ENCODE assay signal across 5 cellular contexts in the genomic region with DNA sequence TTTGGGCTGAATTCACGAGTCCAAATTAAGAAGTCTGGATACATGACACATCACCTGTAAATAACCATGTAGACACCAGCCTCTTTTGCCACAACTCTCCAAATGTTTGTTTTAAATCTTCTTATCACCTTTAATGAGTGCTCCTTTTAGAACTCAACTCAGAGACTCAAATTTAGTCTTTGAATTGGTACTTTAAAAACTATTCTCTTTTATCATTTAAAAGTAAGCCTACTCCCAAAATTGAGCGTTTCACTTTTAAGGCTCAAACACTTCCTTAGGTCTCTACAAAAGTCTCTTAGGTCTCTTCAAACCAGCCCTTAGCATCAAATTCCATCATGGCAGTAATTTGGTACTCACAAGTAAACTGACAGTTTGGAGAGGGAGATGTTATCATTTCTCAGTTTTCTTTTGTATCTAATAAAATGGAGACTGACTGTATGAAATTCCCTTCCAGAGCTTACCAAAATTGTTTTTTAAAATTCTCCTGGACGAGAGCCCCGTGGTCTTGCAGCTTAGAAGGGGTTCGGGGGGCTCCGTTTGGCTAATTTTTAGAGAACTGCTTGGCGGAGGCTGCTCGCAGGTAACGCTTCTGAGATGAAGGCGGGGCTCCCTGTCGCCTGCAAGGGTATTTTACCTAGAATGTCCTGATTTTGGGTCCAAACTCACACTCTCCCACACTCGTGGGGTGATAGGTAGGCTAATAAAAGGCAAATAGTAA.
TF ChIP-seq lines count a peak whose summit lies in the region.

No MANE protein-coding gene starts in this region.

TF ChIP-seq in GM23338, 12 proteins besides CTCF, POLR2A, EP300 and RAD21:
- peak; percentile 74 for TF ChIP-seq EZH2 (IDR thresholded peaks at IDR 0.05; ENCODE audit: low read depth, unreplicated experiment)
- no peak for TF ChIP-seq POLR2AphosphoS5 (IDR thresholded peaks at IDR 0.05; ENCODE audit: low read depth)
TF ChIP-seq in GM23338: peak in this region for 1.

TF ChIP-seq in WTC11, 78 proteins besides CTCF, POLR2A, EP300 and RAD21 (continues in another document):
- TF ChIP-seq SMAD4 (CRISPR knock-in tag; IDR thresholded peaks at IDR 0.05) (no peak), ATF6 (CRISPR knock-in tag; IDR thresholded peaks at IDR 0.05) (no peak), NR2C2 (CRISPR knock-in tag; IDR thresholded peaks at IDR 0.05) (no peak), ERG (CRISPR knock-in tag; IDR thresholded peaks at IDR 0.05) (no peak), ATF2 (CRISPR knock-in tag; IDR thresholded peaks at IDR 0.05; ENCODE audit: borderline replicate concordance, low read depth) (no peak), TEAD1 (CRISPR knock-in tag; IDR thresholded peaks at IDR 0.05) (no peak)

TF ChIP-seq in H1, 55 proteins besides CTCF, POLR2A, EP300 and RAD21:
- TF ChIP-seq NANOG (IDR thresholded peaks at IDR 0.05; ENCODE audit: insufficient read depth, low read depth, low read length, poor library complexity, severe bottlenecking), result no peak
- TF ChIP-seq CBX5 (IDR thresholded peaks at IDR 0.05; ENCODE audit: low read depth, low read length), result no peak
- no peak for TF ChIP-seq GTF2F1 (IDR thresholded peaks at IDR 0.05; ENCODE audit: borderline replicate concordance, low read depth, low read length)
- TF ChIP-seq SIN3A (conservative IDR thresholded peaks at IDR 0.05 in 1 of 2, IDR thresholded peaks at IDR 0.05 in 1 of 2; ENCODE audit: low read depth in 1 of 2, low read length in 2 of 2), result no peak
- TF ChIP-seq RNF2 (IDR thresholded peaks at IDR 0.05; ENCODE audit: borderline replicate concordance, low read depth, low read length, missing control alignments, poor library complexity, severe bottlenecking), result peak; percentile 64
- no peak for TF ChIP-seq ASH2L (IDR thresholded peaks at IDR 0.05; ENCODE audit: low read length)
- no peak for TF ChIP-seq SAP30 (IDR thresholded peaks at IDR 0.05; ENCODE audit: insufficient read depth, insufficient replicate concordance, low read length)
- TF ChIP-seq CBX8 (IDR thresholded peaks at IDR 0.05; ENCODE audit: borderline replicate concordance, low read depth, low read length), result peak; percentile 21; the same call in 1 of the 2 replicates
- no peak for TF ChIP-seq RBBP5 (IDR thresholded peaks at IDR 0.05; ENCODE audit: borderline replicate concordance, low read depth, low read length)
TF ChIP-seq in H1: peak in this region for 2.

TF ChIP-seq in neural cell, 6 proteins besides CTCF, POLR2A, EP300 and RAD21:
- TF ChIP-seq SMC3 (conservative IDR thresholded peaks at IDR 0.05; ENCODE audit: poor library complexity) (no peak), EZH2 (IDR thresholded peaks at IDR 0.05; ENCODE audit: borderline replicate concordance, insufficient read depth, low read length, poor library complexity, severe bottlenecking) (no peak), POLR2AphosphoS5 (IDR thresholded peaks at IDR 0.05) (peak; percentile 10)

TF ChIP-seq in GM12891, 5 proteins besides CTCF, POLR2A, EP300 and RAD21:
- TF ChIP-seq POU2F2 (IDR thresholded peaks at IDR 0.05; ENCODE audit: low read depth, low read length) (no peak), POLR2AphosphoS5 (IDR thresholded peaks at IDR 0.05; ENCODE audit: low read depth, low read length) (no peak), PAX5 (IDR thresholded peaks at IDR 0.05; ENCODE audit: insufficient read depth, low read length, severe bottlenecking) (no peak)
